ENCODE assay signal across 26 cellular contexts in the genomic region with DNA sequence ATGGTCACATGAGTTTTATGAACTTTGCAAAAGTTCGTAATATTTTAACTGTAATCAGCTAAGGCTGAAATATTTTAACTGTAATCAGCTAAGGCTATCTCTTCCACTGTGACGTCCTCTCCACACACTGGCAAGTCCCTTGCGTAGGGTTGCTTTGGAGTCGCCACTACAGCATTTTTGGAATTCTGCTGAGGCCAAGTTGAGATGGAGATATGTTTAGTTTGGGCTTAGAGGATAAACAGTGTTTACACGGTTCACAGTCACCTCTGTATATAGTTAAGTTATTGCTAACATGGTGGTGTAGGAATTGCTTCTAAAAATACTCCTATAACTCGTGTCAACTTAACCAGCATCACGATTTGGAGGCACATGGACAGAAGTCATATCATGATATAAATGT.
DNase-seq lines count a peak whose midpoint lies in the region; ATAC-seq, FAIRE-seq and TF ChIP-seq lines count a peak whose summit lies in the region.
"Had no signal": no experiment of that assay in that cellular context is flagged by ENCODE, and none has a peak within 500 bp of the region (broad histone marks: within the 10 kb centered on the region; RNA-seq: fewer than 3 reads in every experiment).

No MANE protein-coding gene starts in this region.

- H3K18ac ChIP-seq in mesenchymal stem cell (ENCODE audit: low read depth in 1 of 2, low read length in 2 of 2): no peak overlapping the region

- H3K23ac ChIP-seq in mesenchymal stem cell (ENCODE audit: low read length in 2 of 2): no peak overlapping the region

- no peak overlapping the region for H3K4me3 ChIP-seq in BLaER1
- H3K4me3 ChIP-seq in endothelial cell of umbilical vein (replicated peaks in 1 of 3; ENCODE audit: insufficient read depth in 1 of 3, low read depth in 1 of 3, low read length in 3 of 3): no peak overlapping the region
- H3K4me3 ChIP-seq in mesenchymal stem cell (ENCODE audit: insufficient read depth in 1 of 2, low read depth in 1 of 2, low read length in 2 of 2): no peak overlapping the region
- H3K4me3 ChIP-seq: GM23248, HAP-1, MG63 had no signal

- H3K27me3 ChIP-seq in BLaER1 (no peaks in the 10 kb centered on the region), endothelial cell of umbilical vein (ENCODE audit: control insufficient read depth in 2 of 2, insufficient read depth in 2 of 2, low read length in 2 of 2) (no peaks in the 10 kb centered on the region), mesenchymal stem cell (ENCODE audit: control insufficient read depth in 1 of 2, insufficient read depth in 1 of 2, low read length in 2 of 2) (no peaks in the 10 kb centered on the region)
- H3K27me3 ChIP-seq: MG63 had no signal

- intact Hi-C loops in endothelial cell of umbilical vein (cut with micrococcal nuclease): no loop called here

- dilution Hi-C loops in endothelial cell of umbilical vein (cut with MboI; ENCODE audit: extremely low pct_ligation_motif_present, low sequenced_read_pairs): no loop called here

- H3K4me2 ChIP-seq in BLaER1: peak overlapping the region; percentile 84
- no peak overlapping the region for H3K4me2 ChIP-seq in endothelial cell of umbilical vein (ENCODE audit: insufficient read depth, low read length)
- H3K4me2 ChIP-seq in mesenchymal stem cell (ENCODE audit: low read length, poor library complexity, severe bottlenecking): no peak overlapping the region

- no peak overlapping the region for H2BK12ac ChIP-seq in mesenchymal stem cell (ENCODE audit: low read length in 2 of 2)

- no peak overlapping the region for H3K14ac ChIP-seq in mesenchymal stem cell (ENCODE audit: low read length in 2 of 2)

- CTCF ChIA-PET in endothelial cell of umbilical vein (lab: Charles Lee): no interaction called here

- H3K27ac ChIP-seq in BLaER1 (no peak overlapping the region; the same call in 1 of the 2 replicates), endothelial cell of umbilical vein (ENCODE audit: insufficient read depth, low read depth, low read length) (peak overlapping the region; percentile 19), mesenchymal stem cell (ENCODE audit: low read length, poor library complexity, severe bottlenecking) (no peak overlapping the region)
- H3K27ac ChIP-seq: C4-2B, GM23248 had no signal

- POLR2A ChIA-PET in endothelial cell of umbilical vein (lab: Charles Lee): interaction anchor here (1.2 kb wide), 1 partner anchor 207 kb away, joined by 3 read pairs; no protein-coding TSS in a partner anchor

- H2AK5ac ChIP-seq in mesenchymal stem cell (ENCODE audit: low read length, severe bottlenecking): no peak overlapping the region

- H3K36me3 ChIP-seq in BLaER1 (no peaks in the 10 kb centered on the region), endothelial cell of umbilical vein (ENCODE audit: control insufficient read depth in 2 of 2, extremely low read depth in 1 of 2, insufficient read depth in 2 of 2, low read length in 2 of 2) (no peaks in the 10 kb centered on the region), mesenchymal stem cell (ENCODE audit: control insufficient read depth in 1 of 2, insufficient read depth in 2 of 2, low read depth in 1 of 2, low read length in 2 of 2) (no peaks in the 10 kb centered on the region)
- H3K36me3 ChIP-seq: HAP-1, MG63 had no signal

- no peaks in the 10 kb centered on the region for H3K79me1 ChIP-seq in mesenchymal stem cell (replicated peaks; ENCODE audit: low read length, poor library complexity, severe bottlenecking)

- no peak for ATAC-seq in GM21367 (IDR thresholded peaks at IDR 0.05; ENCODE audit: unreplicated experiment)
- ATAC-seq: CD8-positive, alpha-beta T cell had no signal

- H4K8ac ChIP-seq in mesenchymal stem cell (ENCODE audit: low read length): no peak overlapping the region

- whole genome bisulfite sequencing in mesenchymal stem cell: 69% methylated on average over 6 of the region's 7 CpGs

- H2BK5ac ChIP-seq in mesenchymal stem cell (ENCODE audit: low read depth, low read length, poor library complexity, severe bottlenecking): no peak overlapping the region

- no peak overlapping the region for H3K4ac ChIP-seq in mesenchymal stem cell (ENCODE audit: low read depth in 1 of 2, low read length in 2 of 2)

- DNase-seq in M059J (ENCODE audit: low read depth) (peak; percentile 27), endothelial cell of umbilical vein (ENCODE audit: low read depth, low spot score) (no peak), mesenchymal stem cell (peak; percentile 87), NCI-H510A (lab: John Stamatoyannopoulos, UW) (no peak), erythroblast (lab: John Stamatoyannopoulos, UW) (no peak), DMS153 (lab: John Stamatoyannopoulos, UW) (no peak)
- DNase-seq: AML-193; CD8-positive, alpha-beta T cell; DND-41; GM23248; HFFc6; KBM-7; MG63; NCI-H1105 treated with DMSO at 0.1 percent for 48 hours; NCI-H146; NCI-H1930; NCI-H2107; NCI-H446; NCI-H526 treated with DMSO at 0.1 percent for 48 hours; Right ventricle myocardium superior; RPMI8226 had no signal

- H3K79me2 ChIP-seq in endothelial cell of umbilical vein (ENCODE audit: control insufficient read depth, insufficient read depth, low read length): no peaks in the 10 kb centered on the region

- H4K91ac ChIP-seq in mesenchymal stem cell (ENCODE audit: low read length): no peak overlapping the region

- H2AFZ ChIP-seq in endothelial cell of umbilical vein (ENCODE audit: low read depth, low read length) (no peak overlapping the region), mesenchymal stem cell (ENCODE audit: low read depth, low read length) (no peak overlapping the region)
- H2AFZ ChIP-seq: GM23248 had no signal

- no peaks in the 10 kb centered on the region for H3K9me1 ChIP-seq in endothelial cell of umbilical vein (replicated peaks; ENCODE audit: control insufficient read depth, extremely low read depth, insufficient read depth, low read length)

- peaks cover 56% of the 10 kb centered on the region for H3K4me1 ChIP-seq in BLaER1
- peaks cover 16% of the 10 kb centered on the region for H3K4me1 ChIP-seq in endothelial cell of umbilical vein (ENCODE audit: control insufficient read depth, extremely low read depth, insufficient read depth, low read length)
- peaks cover 8% of the 10 kb centered on the region for H3K4me1 ChIP-seq in mesenchymal stem cell (ENCODE audit: control insufficient read depth, insufficient read depth, low read depth, low read length)
- H3K4me1 ChIP-seq: HAP-1 had no signal

- FAIRE-seq in endothelial cell of umbilical vein (lab: Jason Lieb, UNC): no peak
- FAIRE-seq: HTR-8/SVneo had no signal

- TF ChIP-seq POLR2A in endothelial cell of umbilical vein (IDR thresholded peaks at IDR 0.05; ENCODE audit: low read depth, low read length): no peak
- TF ChIP-seq POLR2A in erythroblast (IDR thresholded peaks at IDR 0.05; ENCODE audit: low read length): no peak

- H2BK120ac ChIP-seq in mesenchymal stem cell (ENCODE audit: low read depth, low read length): no peak overlapping the region

- no peak for TF ChIP-seq CTCF in endothelial cell of umbilical vein (IDR thresholded peaks at IDR 0.05; ENCODE audit: extremely low read depth in 1 of 2, insufficient read depth in 1 of 2, low read depth in 1 of 2, low read length in 2 of 2)

- no peak overlapping the region for H2BK15ac ChIP-seq in mesenchymal stem cell (ENCODE audit: low read depth, poor library complexity, severe bottlenecking)

- H3K9me3 ChIP-seq in BLaER1 (peaks cover 26% of the 10 kb centered on the region), endothelial cell of umbilical vein (replicated peaks; ENCODE audit: control insufficient read depth, insufficient read depth, low read length) (no peaks in the 10 kb centered on the region), mesenchymal stem cell (ENCODE audit: control insufficient read depth, low read length) (peaks cover 4% of the 10 kb centered on the region)
- H3K9me3 ChIP-seq: HAP-1 had no signal

- BruUV-seq in endothelial cell of umbilical vein (replicated peaks; lab: Mats Ljungman, UMichigan): no TSS peak

- H4K20me1 ChIP-seq in BLaER1 (no peaks in the 10 kb centered on the region), endothelial cell of umbilical vein (replicated peaks; ENCODE audit: control insufficient read depth, extremely low read depth, insufficient read depth, low read length) (no peaks in the 10 kb centered on the region)

- H3K9ac ChIP-seq in BLaER1 (no peak overlapping the region), endothelial cell of umbilical vein (replicated peaks; ENCODE audit: extremely low read depth, insufficient read depth, low read length) (no peak overlapping the region), mesenchymal stem cell (ENCODE audit: low read length) (no peak overlapping the region)
- H3K9ac ChIP-seq: GM23248 had no signal

TF ChIP-seq in endothelial cell of umbilical vein, 7 proteins besides CTCF, POLR2A, EP300 and RAD21:
- TF ChIP-seq MYC (IDR thresholded peaks at IDR 0.05; ENCODE audit: low read depth, low read length): no peak
- TF ChIP-seq FOS (IDR thresholded peaks at IDR 0.05; ENCODE audit: borderline replicate concordance, insufficient read depth, low read length): no peak
- TF ChIP-seq GATA2 (IDR thresholded peaks at IDR 0.05; ENCODE audit: insufficient read depth, insufficient read length, low read depth, low read length): no peak
- TF ChIP-seq, protein P1, sequence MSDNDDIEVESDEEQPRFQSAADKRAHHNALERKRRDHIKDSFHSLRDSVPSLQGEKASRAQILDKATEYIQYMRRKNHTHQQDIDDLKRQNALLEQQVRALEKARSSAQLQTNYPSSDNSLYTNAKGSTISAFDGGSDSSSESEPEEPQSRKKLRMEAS (IDR thresholded peaks at IDR 0.05; ENCODE audit: insufficient read depth, insufficient read length): no peak
- TF ChIP-seq EZH2 (IDR thresholded peaks at IDR 0.05; ENCODE audit: borderline replicate concordance, low read depth, low read length, severe bottlenecking): no peak
- TF ChIP-seq JUN (IDR thresholded peaks at IDR 0.05; ENCODE audit: borderline replicate concordance, insufficient read depth, insufficient read length, low read depth): no peak
- TF ChIP-seq POLR2AphosphoS5 (IDR thresholded peaks at IDR 0.05; ENCODE audit: insufficient read depth, low read depth, low read length): no peak

Comparison
In these comparisons a context has a peak if more than half of its experiments do, and no peak if none do; other contexts are left out.
1. DNase-seq: peak in M059J (single experiment) and mesenchymal stem cell (single experiment); none in endothelial cell of umbilical vein (single experiment), NCI-H510A (single experiment), erythroblast (0 of 2) and DMS153 (single experiment).